ENCODE assay signal across 24 cellular contexts in genomic region chr6:64504509-64504908, GRCh38.
DNase-seq lines count a peak whose midpoint lies in the region; ATAC-seq and TF ChIP-seq lines count a peak whose summit lies in the region.
"Had no signal": no experiment of that assay in that cellular context is flagged by ENCODE, and none has a peak within 500 bp of the region (broad histone marks: within the 10 kb centered on the region; RNA-seq: fewer than 3 reads in every experiment).

No MANE protein-coding gene starts in this region.

- H3K27ac ChIP-seq in VCaP = peak overlapping the region; percentile 67
- H3K27ac ChIP-seq in smooth muscle cell (ENCODE audit: low read depth) = no peak overlapping the region
- H3K27ac ChIP-seq: foreskin keratinocyte, GM23248, sigmoid colon, tibial artery had no signal

- TF ChIP-seq CTCF in VCaP (conservative IDR thresholded peaks at IDR 0.05) = no peak
- TF ChIP-seq CTCF in smooth muscle cell (IDR thresholded peaks at IDR 0.05; ENCODE audit: borderline replicate concordance, insufficient read depth, poor library complexity, severe bottlenecking) = no peak
- no peak for TF ChIP-seq CTCF in GM10248 (IDR thresholded peaks at IDR 0.05; ENCODE audit: control extremely low read depth, extremely low read depth, low read depth, missing control alignments)

- H3K9ac ChIP-seq in smooth muscle cell (ENCODE audit: low read depth) = no peak overlapping the region
- H3K9ac ChIP-seq: GM23248 had no signal

- H3K4me3 ChIP-seq in smooth muscle cell = no peak overlapping the region
- H3K4me3 ChIP-seq: GM23248, sigmoid colon, tibial artery had no signal

- no peaks in the 10 kb centered on the region for H4K20me1 ChIP-seq in smooth muscle cell (ENCODE audit: low read depth)

- intact Hi-C loops in left colon (cut with DNase I, micrococcal nuclease) = no loop called here

- no peaks in the 10 kb centered on the region for H3K9me3 ChIP-seq in smooth muscle cell (replicated peaks; ENCODE audit: low read depth)
- H3K9me3 ChIP-seq: sigmoid colon, tibial artery had no signal

- POLR2A ChIA-PET in GM10248 (lab: Yijun Ruan, JAX) = no interaction called here

- CTCF ChIA-PET in GM10248 (lab: Yijun Ruan, JAX) = interaction anchor here (1.0 kb wide), 1 partner anchor 12 kb away, joined by 3 read pairs; no protein-coding TSS in a partner anchor

- H3K79me2 ChIP-seq in smooth muscle cell (ENCODE audit: low read depth) = no peaks in the 10 kb centered on the region

- H3K4me2 ChIP-seq in smooth muscle cell = no peak overlapping the region

- peak overlapping the region; percentile 36 for H2AFZ ChIP-seq in smooth muscle cell (ENCODE audit: low read depth)
- H2AFZ ChIP-seq: GM23248 had no signal

- WGBS in smooth muscle cell (ENCODE audit: low lambda C conversion rate) = 69% methylated on average over 2 of the region's 2 CpGs

- no peaks in the 10 kb centered on the region for H3K27me3 ChIP-seq in smooth muscle cell (ENCODE audit: low read depth)
- H3K27me3 ChIP-seq: foreskin keratinocyte, sigmoid colon, tibial artery had no signal

- ATAC-seq in left colon = peak; percentile 62
- ATAC-seq: foreskin keratinocyte, left lobe of liver had no signal

- H3K4me1 ChIP-seq in smooth muscle cell (ENCODE audit: low read depth) = no peaks in the 10 kb centered on the region
- H3K4me1 ChIP-seq: foreskin keratinocyte, tibial artery had no signal

- DNase-seq in SIG-M5 treated with dmso at 0.1 percent for 504 hours (lab: John Stamatoyannopoulos, UW; ENCODE audit: unreplicated experiment) = peak; percentile 7
- DNase-seq in SIG-M5 (lab: John Stamatoyannopoulos, UW) = no peak
- DNase-seq in left colon = no peak
- DNase-seq in smooth muscle cell (lab: John Stamatoyannopoulos, UW; ENCODE audit: unreplicated experiment) = no peak
- no peak for DNase-seq in activated T-cell treated with anti-CD3 and anti-CD28 coated beads, Interleukin-2, amount 50 U/mL, for 1 hour
- DNase-seq in NCI-H226 = no peak
- DNase-seq in GM10248 (ENCODE audit: extremely low spot score) = no peak
- DNase-seq: activated B cell treated with CpG ODN at 0.5 μM for 24 hours; activated CD4-positive, alpha-beta T cell treated with anti-CD3 and anti-CD28 coated beads, Interleukin-2, amount 50 U/mL, for 4 hours; aorta; CD8-positive, alpha-beta memory T cell; DMS153; foreskin keratinocyte; GM23248; HFFc6; KG1; NCI-H1694; nephron progenitor cell; posterior cingulate gyrus; sigmoid colon; T-helper 9 cell; tibial artery had no signal

- no peaks in the 10 kb centered on the region for H3F3A ChIP-seq in smooth muscle cell (ENCODE audit: low read depth)

- no peaks in the 10 kb centered on the region for H3K36me3 ChIP-seq in smooth muscle cell (ENCODE audit: low read depth)
- H3K36me3 ChIP-seq: sigmoid colon, tibial artery had no signal
